In the genomic region with DNA sequence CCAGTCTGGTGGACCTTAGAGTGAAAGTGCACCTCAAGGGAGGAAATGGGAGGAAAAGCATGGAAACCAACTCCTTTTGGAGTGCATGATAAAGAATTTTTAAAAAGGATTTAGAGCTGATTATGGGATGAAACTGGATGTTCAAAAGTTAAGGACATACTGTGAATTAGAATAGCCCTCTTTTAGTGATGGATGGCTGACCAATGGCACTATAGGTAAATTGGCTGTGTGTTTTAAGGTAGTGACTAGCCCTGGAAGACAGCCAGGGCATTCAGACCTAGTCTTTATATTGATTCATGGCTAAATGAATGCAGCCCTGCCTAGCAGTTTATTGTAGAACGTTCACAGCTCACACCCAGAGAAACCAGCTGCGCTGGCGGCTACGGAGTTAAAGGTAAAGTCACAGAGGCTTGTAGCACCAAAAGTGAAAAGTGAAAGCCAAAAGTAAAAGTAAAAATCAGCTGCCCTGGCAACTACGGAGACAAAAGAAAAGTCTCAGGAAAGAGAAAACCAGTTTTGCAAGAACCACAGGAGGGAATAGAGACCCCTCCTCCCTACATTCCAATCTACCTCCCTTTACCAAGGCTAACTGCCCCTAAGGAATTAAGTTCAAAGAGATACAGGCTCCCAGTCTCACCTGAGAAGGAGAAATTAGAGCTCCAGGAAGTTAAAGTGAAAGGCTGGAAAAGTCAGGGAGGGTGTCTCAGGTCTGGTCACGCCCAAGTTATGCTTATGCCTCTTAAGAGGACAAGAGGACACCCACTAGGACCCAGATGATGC, we compare ENCODE assay signal across 9 cellular contexts. TPM values are rescaled to one million over a fixed set of nuclear protein-coding genes. Genes with fewer than 3 reads are reported as not detected.
DNase-seq lines count a peak whose midpoint lies in the region; ATAC-seq and TF ChIP-seq lines count a peak whose summit lies in the region.
"Had no signal": no experiment of that assay in that cellular context is flagged by ENCODE, and none has a peak within 500 bp of the region (broad histone marks: within the 10 kb centered on the region; RNA-seq: fewer than 3 reads in every experiment).

No MANE protein-coding gene starts in this region.

- H4K8ac ChIP-seq in mesendoderm (ENCODE audit: low read depth, low read length): no peak overlapping the region

- H2AFZ ChIP-seq in PC-9: 0 out of 2 replicates have a peak overlapping the region, but pooled peaks have one; percentile 8

- intact Hi-C loops in PC-9 (cut with micrococcal nuclease; ENCODE audit: unreplicated experiment): loop anchor here (1.0 kb wide), 1 partner anchor 66 kb away; a partner anchor contains a TSS

- H3K4me1 ChIP-seq in PC-9 (replicated peaks; ENCODE audit: insufficient read depth): peaks cover 36% of the 10 kb centered on the region
- peaks cover 16 to 22% of the 10 kb centered on the region in 2 donors for H3K4me1 ChIP-seq in duodenal mucosa (ENCODE audit: control insufficient read depth in 1 of 2, insufficient read depth in 2 of 2, low read length in 2 of 2)
- peaks cover 14% of the 10 kb centered on the region for H3K4me1 ChIP-seq in mesendoderm (ENCODE audit: control insufficient read depth, low read depth, low read length)
- H3K4me1 ChIP-seq in thymus (ENCODE audit: control insufficient read depth, insufficient read depth, low read length): peaks cover 4% of the 10 kb centered on the region

- peak overlapping the region; percentile 54 to 59 for H3K9ac ChIP-seq in duodenal mucosa (ENCODE audit: low read depth in 1 of 2, low read length in 2 of 2)
- H3K9ac ChIP-seq in mesendoderm (ENCODE audit: low read length): no peak overlapping the region

- TF ChIP-seq CTCF in PC-9 (conservative IDR thresholded peaks at IDR 0.05): no peak

- POLR2A ChIA-PET in PC-9 (lab: Charles Lee; ENCODE audit: unreplicated experiment): interaction anchor here (0.5 to 0.6 kb wide), 4 partner anchors 29 to 1820 kb away, joined by 3 to 14 read pairs (median 4); no protein-coding TSS in a partner anchor

- peak overlapping the region; percentile 47; the same call in 1 of the 2 replicates for H3K4me3 ChIP-seq in PC-9
- H3K4me3 ChIP-seq in duodenal mucosa (ENCODE audit: low read depth in 1 of 2, low read length in 2 of 2): peak overlapping the region; percentile 68 to 81
- H3K4me3 ChIP-seq in mesendoderm (ENCODE audit: low read length): no peak overlapping the region
- peak overlapping the region; percentile 42 for H3K4me3 ChIP-seq in thymus (ENCODE audit: low read length)
- H3K4me3 ChIP-seq: HAP-1 had no signal

- no peaks in the 10 kb centered on the region for H3K9me3 ChIP-seq in PC-9 (ENCODE audit: insufficient read depth, low read depth)
- no peaks in the 10 kb centered on the region for H3K9me3 ChIP-seq in duodenal mucosa (ENCODE audit: control insufficient read depth in 1 of 2, low read length in 2 of 2)
- H3K9me3 ChIP-seq in thymus (ENCODE audit: control insufficient read depth): no peaks in the 10 kb centered on the region
- H3K9me3 ChIP-seq: HAP-1 had no signal

- H3K27ac ChIP-seq in PC-9 (peak overlapping the region; percentile 45), duodenal mucosa (ENCODE audit: low read depth, low read length) (peak overlapping the region; percentile 27), mesendoderm (ENCODE audit: low read depth, low read length) (no peak overlapping the region), thymus (ENCODE audit: low read depth) (peak overlapping the region; percentile 42)

- no peaks in the 10 kb centered on the region for H3K36me3 ChIP-seq in PC-9 (ENCODE audit: low read depth)
- no peaks in the 10 kb centered on the region for H3K36me3 ChIP-seq in duodenal mucosa (ENCODE audit: control insufficient read depth in 1 of 2, insufficient read depth in 2 of 2, low read length in 2 of 2)
- H3K36me3 ChIP-seq in mesendoderm (ENCODE audit: control insufficient read depth, insufficient read depth, low read length): no peaks in the 10 kb centered on the region
- H3K36me3 ChIP-seq in thymus (ENCODE audit: control insufficient read depth, insufficient read depth): no peaks in the 10 kb centered on the region
- H3K36me3 ChIP-seq: HAP-1 had no signal

- H3F3A ChIP-seq in PC-9 (ENCODE audit: insufficient read depth, low read depth): peaks cover 8% of the 10 kb centered on the region; the same call in 1 of the 2 replicates

- no peak overlapping the region for H2AK5ac ChIP-seq in mesendoderm (ENCODE audit: low read length)

- H3K9me2 ChIP-seq in PC-9 (ENCODE audit: insufficient read depth): no peaks in the 10 kb centered on the region

- H3K27me3 ChIP-seq in PC-9 (ENCODE audit: insufficient read depth, low read depth) (no peaks in the 10 kb centered on the region), duodenal mucosa (ENCODE audit: control insufficient read depth in 1 of 2, insufficient read depth in 2 of 2, low read length in 2 of 2) (no peaks in the 10 kb centered on the region), mesendoderm (ENCODE audit: insufficient read depth, low read length, poor library complexity) (no peaks in the 10 kb centered on the region), thymus (ENCODE audit: control insufficient read depth, insufficient read depth) (no peaks in the 10 kb centered on the region)

- H3K56ac ChIP-seq in mesendoderm (ENCODE audit: low read length): peak overlapping the region; percentile 52

- H4K20me1 ChIP-seq in PC-9 (ENCODE audit: insufficient read depth): no peaks in the 10 kb centered on the region

- WGBS in mesendoderm (ENCODE audit: extremely low coverage, insufficient coverage, low lambda C conversion rate): no CpG with 5 or more reads among the region's 6 CpGs
- 15% methylated on average over 6 of the region's 6 CpGs for WGBS in thymus

- H3K4ac ChIP-seq in mesendoderm (ENCODE audit: low read depth, low read length): no peak overlapping the region

- BruUV-seq in PC-9 (replicated peaks; lab: Mats Ljungman, UMichigan): no TSS peak

- peak; percentile 45 for ATAC-seq in HG02642 (IDR thresholded peaks at IDR 0.05; ENCODE audit: poor library complexity, unreplicated experiment)

- no peak overlapping the region for H2BK120ac ChIP-seq in mesendoderm (ENCODE audit: low read depth, low read length)

- peak overlapping the region; percentile 61 for H3K4me2 ChIP-seq in PC-9
- peak overlapping the region; percentile 13 for H3K4me2 ChIP-seq in mesendoderm (ENCODE audit: low read length)

- no peak overlapping the region for H3K23ac ChIP-seq in mesendoderm (ENCODE audit: low read length)

- H3K79me1 ChIP-seq in mesendoderm (ENCODE audit: low read length): no peaks in the 10 kb centered on the region

- H2BK15ac ChIP-seq in mesendoderm (replicated peaks; ENCODE audit: low read depth): no peak overlapping the region

- no peak overlapping the region for H4K5ac ChIP-seq in mesendoderm (ENCODE audit: low read length)

- DNase-seq in DMS153 (lab: John Stamatoyannopoulos, UW) (peak; percentile 51), PC-9 (peak; percentile 76 to 95), mesendoderm (peak; percentile 95), GM03348 (ENCODE audit: low spot score) (no peak), NK-92 (lab: John Stamatoyannopoulos, UW; ENCODE audit: unreplicated experiment) (no peak)

- H3K18ac ChIP-seq in mesendoderm (ENCODE audit: low read length): no peak overlapping the region

- no peak overlapping the region for H2BK5ac ChIP-seq in mesendoderm (ENCODE audit: low read length)

- H3K79me2 ChIP-seq in PC-9 (ENCODE audit: low read depth) (no peaks in the 10 kb centered on the region), mesendoderm (ENCODE audit: control insufficient read depth, insufficient read depth, low read length) (no peaks in the 10 kb centered on the region)

- CTCF ChIA-PET in PC-9 (lab: Charles Lee): interaction anchor here (0.8 to 1.1 kb wide), 2 partner anchors 65 to 625 kb away, joined by 3 to 4 read pairs; no protein-coding TSS in a partner anchor

RNA-seq across cellular contexts. Expression of a gene that starts 21.8 kb away (rescaled TPM):
- not detected in 2 replicates for total RNA-seq in PC-9 (2021)
- 0.03 TPM for polyA plus RNA-seq in mesendoderm (2013, experiment 1 of 2)
- polyA plus RNA-seq in mesendoderm (2013, experiment 2 of 2): 0.10 TPM
- polyA plus RNA-seq in thymus: 0.52 TPM

Comparison
In these comparisons a context has a peak if more than half of its experiments do, and no peak if none do; other contexts are left out.
1. DNase-seq: peak in DMS153 (single experiment), PC-9 (2 of 2) and mesendoderm (single experiment); none in GM03348 (single experiment) and NK-92 (single experiment).